In the genomic region with DNA sequence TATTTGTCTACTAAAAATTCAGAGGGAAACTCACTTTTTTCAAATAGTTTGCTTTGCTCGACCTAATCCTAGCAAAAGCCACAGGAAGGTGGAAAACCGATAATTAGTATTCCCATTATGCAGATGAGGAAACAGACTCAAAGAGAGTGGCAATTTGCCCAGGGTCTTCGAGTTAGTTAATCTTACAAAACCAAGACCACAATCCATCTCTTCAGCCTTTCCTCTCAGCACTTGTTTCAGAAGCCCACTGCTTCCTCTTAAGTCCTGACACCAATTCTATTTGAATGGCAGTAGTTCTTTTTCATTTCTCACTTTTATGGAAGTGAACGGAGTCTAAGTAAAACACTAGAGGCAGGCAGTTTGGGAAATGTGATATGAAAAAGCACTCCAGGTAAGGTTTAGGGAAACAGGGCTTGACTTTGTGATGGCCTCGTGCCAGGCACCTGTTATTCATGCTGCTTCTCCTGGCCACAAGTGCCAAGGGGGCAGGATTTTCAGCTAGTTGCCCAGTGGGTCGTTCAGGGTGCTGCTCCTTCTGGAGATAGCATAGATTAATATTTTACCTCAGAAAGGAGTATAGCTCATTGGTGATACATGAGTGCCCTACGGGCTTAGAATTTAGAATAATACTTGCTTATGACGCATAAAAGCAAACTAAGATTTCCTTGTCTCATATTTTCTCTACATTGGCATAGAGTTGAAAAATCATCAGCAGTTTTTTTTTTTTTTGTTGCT, we compare ENCODE assay signal across 14 cellular contexts.
DNase-seq lines count a peak whose midpoint lies in the region; ATAC-seq and TF ChIP-seq lines count a peak whose summit lies in the region.
"Had no signal": no experiment of that assay in that cellular context is flagged by ENCODE, and none has a peak within 500 bp of the region (broad histone marks: within the 10 kb centered on the region; RNA-seq: fewer than 3 reads in every experiment).

No MANE protein-coding gene starts in this region.

- H3K9ac ChIP-seq in colonic mucosa (ENCODE audit: low read depth in 2 of 2, low read length in 2 of 2), result peak overlapping the region in 1 of 2 donors; percentile 3

- H3K4me1 ChIP-seq in colonic mucosa (no peaks in the 10 kb centered on the region), prostate gland (replicated peaks) (no peaks in the 10 kb centered on the region)

- DNase-seq in GDM1 (lab: John Stamatoyannopoulos, UW) (peak; percentile 55), NCI-H2107 treated with DMSO at 0.1 percent for 48 hours (lab: John Stamatoyannopoulos, UW; ENCODE audit: unreplicated experiment) (peak; percentile 36), colonic mucosa (peak; percentile 81), HUDEP-2 (lab: John Stamatoyannopoulos, UW; ENCODE audit: unreplicated experiment in 76 of 76) (no peak), prostate gland (ENCODE audit: low spot score) (no peak), erythroblast (lab: John Stamatoyannopoulos, UW) (no peak)
- DNase-seq: activated CD4-positive, alpha-beta T cell treated with anti-CD3 and anti-CD28 coated beads for 36 hours; CD4-positive, CD25-positive, alpha-beta regulatory T cell; hippocampal formation; stimulated activated CD4-positive, alpha-beta T cell treated with anti-CD3 and anti-CD28 coated beads, Interleukin-4, amount 100 ng/mL, for 24 hours had no signal

- intact Hi-C loops in colonic mucosa (cut with DNase I), result no loop called here
- intact Hi-C loops in prostate gland (cut with DNase I), result no loop called here

- H3K36me3 ChIP-seq in colonic mucosa (no peaks in the 10 kb centered on the region), prostate gland (no peaks in the 10 kb centered on the region)

- TF ChIP-seq CTCF in colonic mucosa (IDR thresholded peaks at IDR 0.05) (no peak), nephron (IDR thresholded peaks at IDR 0.05; ENCODE audit: unreplicated experiment in 3 of 3) (no peak), prostate gland (IDR thresholded peaks at IDR 0.05) (no peak)

- H3K27me3 ChIP-seq in colonic mucosa, result no peaks in the 10 kb centered on the region
- H3K27me3 ChIP-seq in prostate gland (replicated peaks; ENCODE audit: insufficient read depth), result no peaks in the 10 kb centered on the region

- peaks cover 46% of the 10 kb centered on the region for H3K4me1 Mint-ChIP-seq in nephron
- H3K4me1 Mint-ChIP-seq: activated CD4-positive, alpha-beta T cell treated with anti-CD3 and anti-CD28 coated beads for 36 hours; CD4-positive, CD25-positive, alpha-beta regulatory T cell had no signal

- H3K27me3 Mint-ChIP-seq in nephron (ENCODE audit: low read depth), result no peaks in the 10 kb centered on the region
- H3K27me3 Mint-ChIP-seq: CD4-positive, CD25-positive, alpha-beta regulatory T cell had no signal

- no peak for ATAC-seq in HG02884 (IDR thresholded peaks at IDR 0.05; ENCODE audit: unreplicated experiment)
- ATAC-seq: activated CD4-positive, alpha-beta T cell treated with anti-CD3 and anti-CD28 coated beads for 36 hours had no signal

- H3K9me3 ChIP-seq in colonic mucosa (no peaks in the 10 kb centered on the region), prostate gland (no peaks in the 10 kb centered on the region)

- H3K4me3 ChIP-seq in colonic mucosa, result no peak overlapping the region
- no peak overlapping the region for H3K4me3 ChIP-seq in prostate gland

- H3K9me3 Mint-ChIP-seq in nephron, result no peaks in the 10 kb centered on the region
- H3K9me3 Mint-ChIP-seq: activated T-helper 1 cell treated with anti-CD3 and anti-CD28 coated beads, Interleukin-12 subunit alpha, Interleukin-12 subunit beta, Interleukin-2, Interleukin-4 antibody, amounts not matched to agents 30 ng/mL and 10 ng/mL and 1 ng/mL, durations not matched to agents 14 hours and 24 hours and 36 hours; CD4-positive, CD25-positive, alpha-beta regulatory T cell; stimulated activated naive CD8-positive, alpha-beta T cell treated with anti-CD3 and anti-CD28 coated beads, Interleukin-15, Interleukin-2, amounts not matched to agents 100 ng/mL and 50 ng/mL, for 24 hours had no signal

- no peak overlapping the region for H3K4me3 Mint-ChIP-seq in nephron
- H3K4me3 Mint-ChIP-seq: activated CD4-positive, alpha-beta T cell treated with anti-CD3 and anti-CD28 coated beads for 36 hours; activated T-helper 1 cell treated with anti-CD3 and anti-CD28 coated beads, Interleukin-12 subunit alpha, Interleukin-12 subunit beta, Interleukin-2, Interleukin-4 antibody, amounts not matched to agents 30 ng/mL and 10 ng/mL and 1 ng/mL, durations not matched to agents 14 hours and 24 hours and 36 hours; CD4-positive, CD25-positive, alpha-beta regulatory T cell; stimulated activated naive CD8-positive, alpha-beta T cell treated with anti-CD3 and anti-CD28 coated beads, Interleukin-15, Interleukin-2, amounts not matched to agents 100 ng/mL and 50 ng/mL, for 24 hours had no signal

- H3K36me3 Mint-ChIP-seq in nephron (ENCODE audit: low read depth), result no peaks in the 10 kb centered on the region
- H3K36me3 Mint-ChIP-seq: CD4-positive, CD25-positive, alpha-beta regulatory T cell had no signal

- peak overlapping the region; percentile 76 to 90 (median 84) for H3K27ac Mint-ChIP-seq in nephron
- H3K27ac Mint-ChIP-seq: activated CD4-positive, alpha-beta T cell treated with anti-CD3 and anti-CD28 coated beads for 36 hours; activated T-helper 1 cell treated with anti-CD3 and anti-CD28 coated beads, Interleukin-12 subunit alpha, Interleukin-12 subunit beta, Interleukin-2, Interleukin-4 antibody, amounts not matched to agents 30 ng/mL and 10 ng/mL and 1 ng/mL, durations not matched to agents 14 hours and 24 hours and 36 hours; CD4-positive, CD25-positive, alpha-beta regulatory T cell; stimulated activated naive CD8-positive, alpha-beta T cell treated with anti-CD3 and anti-CD28 coated beads, Interleukin-15, Interleukin-2, amounts not matched to agents 100 ng/mL and 50 ng/mL, for 24 hours had no signal

- 47% methylated on average over 8 of the region's 8 CpGs for WGBS in prostate gland

- TF ChIP-seq POLR2A in prostate gland (IDR thresholded peaks at IDR 0.05) (no peak), erythroblast (IDR thresholded peaks at IDR 0.05; ENCODE audit: low read length) (no peak)

- peak overlapping the region; percentile 78 for H3K27ac ChIP-seq in colonic mucosa
- H3K27ac ChIP-seq in prostate gland, result no peak overlapping the region

Comparison
In these comparisons a context has a peak if more than half of its experiments do, and no peak if none do; other contexts are left out.
1. DNase-seq: peak in GDM1 (single experiment), NCI-H2107 treated with DMSO at 0.1 percent for 48 hours (single experiment) and colonic mucosa (single experiment); none in HUDEP-2 (0 of 76), prostate gland (single experiment) and erythroblast (0 of 2).